Comparison of ENCODE assay signal across 8 cellular contexts in the genomic region with DNA sequence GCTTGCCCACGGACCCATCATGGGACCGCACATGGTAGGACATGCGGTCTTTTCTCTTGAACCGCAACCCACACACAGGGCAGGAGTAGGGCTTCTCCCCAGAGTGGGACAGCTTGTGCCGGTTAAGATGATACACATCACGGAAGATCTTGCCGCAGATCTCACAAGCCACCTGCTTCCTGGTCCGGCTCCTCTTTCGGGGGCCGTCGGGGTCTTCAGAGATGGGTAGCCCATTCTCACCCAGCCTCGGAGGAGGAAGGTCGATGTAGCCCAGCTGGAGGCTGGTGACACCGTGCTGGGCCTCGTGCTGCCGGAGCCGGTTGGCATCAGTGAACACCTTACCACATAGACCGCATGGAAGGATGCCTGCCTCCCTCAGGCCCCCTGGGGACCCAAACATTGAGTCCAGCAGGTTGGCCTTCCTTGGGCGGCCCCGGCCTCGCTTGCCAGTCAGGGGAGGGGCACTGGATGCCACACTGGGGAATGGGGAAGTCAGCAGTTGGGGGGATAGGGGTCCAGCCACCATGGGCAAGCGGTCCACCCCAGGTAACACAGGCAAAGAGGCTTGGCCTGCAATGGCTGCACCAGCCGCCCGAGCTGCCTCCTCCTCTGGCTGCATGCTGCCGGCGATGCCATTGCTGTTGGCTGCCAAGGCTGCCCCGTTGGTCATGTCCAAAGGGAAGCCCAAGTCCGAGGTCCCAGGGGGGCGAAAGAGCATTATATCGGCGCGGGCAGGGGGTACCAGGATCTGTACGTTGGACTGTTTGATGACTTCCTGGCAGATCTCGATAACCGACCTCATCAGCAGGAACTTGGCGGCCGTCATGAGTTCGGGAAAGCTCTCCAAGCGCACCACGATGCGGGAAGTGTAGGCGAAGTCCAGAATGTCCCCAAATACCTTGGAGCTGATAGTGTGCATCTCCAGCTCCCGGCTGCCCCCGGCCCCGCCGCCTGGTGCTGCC. TPM values are rescaled to one million over a fixed set of nuclear protein-coding genes. Genes with fewer than 3 reads are reported as not detected.
DNase-seq lines count a peak whose midpoint lies in the region; ATAC-seq and TF ChIP-seq lines count a peak whose summit lies in the region.

No MANE protein-coding gene starts in this region.

- intact Hi-C loops in prostate gland (cut with DNase I): no loop called here

- peak overlapping the region; percentile 87 for H3K4me3 ChIP-seq in Karpas-422 (ENCODE audit: low read length)
- peak overlapping the region; percentile 49 to 59 for H3K4me3 ChIP-seq in prostate gland

- H3K4me3 Mint-ChIP-seq in activated T-helper 17 cell treated with anti-CD3 and anti-CD28 coated beads, Interleukin-2, amount 50 U/mL, for 72 hours: peak overlapping the region; percentile 92

- H3K9me3 Mint-ChIP-seq in activated T-helper 17 cell treated with anti-CD3 and anti-CD28 coated beads, Interleukin-2, amount 50 U/mL, for 72 hours: no peaks in the 10 kb centered on the region

- H2AFZ ChIP-seq in Karpas-422 (ENCODE audit: low read length): no peak overlapping the region

- H4K20me1 ChIP-seq in Karpas-422 (ENCODE audit: insufficient read depth, low read depth, low read length): peaks cover 58% of the 10 kb centered on the region

- peak overlapping the region; percentile 82 for H3K27ac ChIP-seq in Karpas-422 (ENCODE audit: low read length)
- peak overlapping the region; percentile 87 to 90 for H3K27ac ChIP-seq in prostate gland

- no peak for TF ChIP-seq CTCF in prostate gland (IDR thresholded peaks at IDR 0.05)

- H3K9me3 ChIP-seq in Karpas-422 (ENCODE audit: low read length) (no peaks in the 10 kb centered on the region), prostate gland (no peaks in the 10 kb centered on the region)

- H3K36me3 ChIP-seq in Karpas-422 (ENCODE audit: insufficient read depth, low read length): peaks cover 50% of the 10 kb centered on the region
- peaks cover 0 to 3% of the 10 kb centered on the region in 2 donors for H3K36me3 ChIP-seq in prostate gland

- H3K9me2 ChIP-seq in Karpas-422 (replicated peaks; ENCODE audit: insufficient read depth, low read length): no peaks in the 10 kb centered on the region

- no peaks in the 10 kb centered on the region for H3K27me3 Mint-ChIP-seq in activated T-helper 17 cell treated with anti-CD3 and anti-CD28 coated beads, Interleukin-2, amount 50 U/mL, for 72 hours

- H3K79me2 ChIP-seq in Karpas-422 (ENCODE audit: low read length): peaks cover 61% of the 10 kb centered on the region

- H3K9ac ChIP-seq in Karpas-422 (ENCODE audit: low read length): peak overlapping the region; percentile 95

- H3K4me1 ChIP-seq in Karpas-422 (ENCODE audit: low read length) (peaks cover 48% of the 10 kb centered on the region), prostate gland (replicated peaks) (peaks cover 27% of the 10 kb centered on the region)

- TF ChIP-seq POLR2A in prostate gland (IDR thresholded peaks at IDR 0.05): no peak

- 20% methylated on average over 46 of the region's 46 CpGs for WGBS in prostate gland

- H3K4me2 ChIP-seq in Karpas-422 (ENCODE audit: low read depth, low read length, poor library complexity, severe bottlenecking): peak overlapping the region; percentile 98

- H3K27ac Mint-ChIP-seq in activated T-helper 17 cell treated with anti-CD3 and anti-CD28 coated beads, Interleukin-2, amount 50 U/mL, for 72 hours: peak overlapping the region; percentile 92

- no peak for ATAC-seq in activated T-helper 17 cell treated with anti-CD3 and anti-CD28 coated beads, Interleukin-2, amount 50 U/mL, for 72 hours (replicated peaks)
- no peak for ATAC-seq in GM19328 (IDR thresholded peaks at IDR 0.05; ENCODE audit: unreplicated experiment)

- peak; percentile 15 for DNase-seq in CD1c-positive myeloid dendritic cell (ENCODE audit: extremely low spot score)
- DNase-seq in Karpas-422: peak; percentile 76
- DNase-seq in germinal center (ENCODE audit: low spot score): peak; percentile 62
- DNase-seq in prostate gland (ENCODE audit: low spot score): peak; percentile 65
- DNase-seq in globus pallidus (ENCODE audit: low spot score): no peak
- DNase-seq in NCI-H1930 (lab: John Stamatoyannopoulos, UW): no peak

- no peaks in the 10 kb centered on the region for H3K27me3 ChIP-seq in Karpas-422 (ENCODE audit: low read length)
- H3K27me3 ChIP-seq in prostate gland (replicated peaks; ENCODE audit: insufficient read depth): no peaks in the 10 kb centered on the region

- H3K4me1 Mint-ChIP-seq in activated T-helper 17 cell treated with anti-CD3 and anti-CD28 coated beads, Interleukin-2, amount 50 U/mL, for 72 hours: peaks cover 17% of the 10 kb centered on the region

- H3K36me3 Mint-ChIP-seq in activated T-helper 17 cell treated with anti-CD3 and anti-CD28 coated beads, Interleukin-2, amount 50 U/mL, for 72 hours (ENCODE audit: low read depth): peaks cover 56% of the 10 kb centered on the region

RNA-seq across cellular contexts. Expression of gene PATZ1, which starts 1.5 kb away (rescaled TPM):
- 65.4 and 87.4 TPM in 2 replicates for total RNA-seq in Karpas-422 (2014; rRNA removed; shearing (Covaris generic); ENCODE audit: low replicate concordance)
- total RNA-seq in activated T-helper 17 cell treated with anti-CD3 and anti-CD28 coated beads, Interleukin-2, amount 50 U/mL, for 72 hours: 10 to 100 TPM; 16.9 to 28.3 TPM
- 10 to 100 TPM; 38.5 to 58.4 TPM for total RNA-seq in prostate gland

RNA-seq across cellular contexts. Expression of gene PIK3IP1, which starts 52.4 kb away (rescaled TPM):
- total RNA-seq in Karpas-422 (2014; rRNA removed; shearing (Covaris generic); ENCODE audit: low replicate concordance): 17.9 and 25.3 TPM in 2 replicates
- 10 to 100 TPM; 11.0 to 24.1 TPM for total RNA-seq in activated T-helper 17 cell treated with anti-CD3 and anti-CD28 coated beads, Interleukin-2, amount 50 U/mL, for 72 hours
- 100 to 1,000 TPM in 1 of 2 donors, 10 to 100 TPM in 1; 25.6 to 124 TPM for total RNA-seq in prostate gland

RNA-seq across cellular contexts. Expression of gene DRG1, which starts 54.8 kb away (rescaled TPM):
- total RNA-seq in Karpas-422 (2014; rRNA removed; shearing (Covaris generic); ENCODE audit: low replicate concordance): 48.7 and 55.2 TPM in 2 replicates
- 10 to 100 TPM; 97.4 to 99.4 TPM for total RNA-seq in activated T-helper 17 cell treated with anti-CD3 and anti-CD28 coated beads, Interleukin-2, amount 50 U/mL, for 72 hours
- 10 to 100 TPM; 61.6 to 82.1 TPM for total RNA-seq in prostate gland

Comparison
In these comparisons a context has a peak if more than half of its experiments do, and no peak if none do; other contexts are left out.
1. DNase-seq: peak in CD1c-positive myeloid dendritic cell (single experiment), Karpas-422 (single experiment), germinal center (single experiment) and prostate gland (single experiment); none in globus pallidus (single experiment) and NCI-H1930 (0 of 2).